Comparison of ENCODE assay signal across 1 cellular context in genomic region chr11:69268911-69269310, GRCh38.
TF ChIP-seq lines count a peak whose summit lies in the region.

No MANE protein-coding gene starts in this region.

TF ChIP-seq in IMR-90, 13 proteins besides CTCF, POLR2A, EP300 and RAD21:
- no peak for TF ChIP-seq RFX5 (IDR thresholded peaks at IDR 0.05; ENCODE audit: low read depth, low read length)
- TF ChIP-seq MAFK (IDR thresholded peaks at IDR 0.05; ENCODE audit: low read depth, low read length) = no peak
- no peak for TF ChIP-seq CEBPB (IDR thresholded peaks at IDR 0.05; ENCODE audit: low read depth, low read length)
- TF ChIP-seq NFE2L2 (IDR thresholded peaks at IDR 0.05; ENCODE audit: low read depth, low read length) = no peak
- no peak for TF ChIP-seq CHD1 (IDR thresholded peaks at IDR 0.05; ENCODE audit: low read depth, low read length)
- TF ChIP-seq USF2 (IDR thresholded peaks at IDR 0.05; ENCODE audit: low read depth, low read length) = no peak
- no peak for TF ChIP-seq SMC3 (IDR thresholded peaks at IDR 0.05; ENCODE audit: low read depth, low read length)
